ENCODE assay signal across 11 cellular contexts in genomic region chr11:130652671-130653335, GRCh38.
DNase-seq lines count a peak whose midpoint lies in the region; ATAC-seq, FAIRE-seq and TF ChIP-seq lines count a peak whose summit lies in the region.
"Had no signal": no experiment of that assay in that cellular context is flagged by ENCODE, and none has a peak within 500 bp of the region (broad histone marks: within the 10 kb centered on the region; RNA-seq: fewer than 3 reads in every experiment).

No MANE protein-coding gene starts in this region.

- no peaks in the 10 kb centered on the region for H4K20me1 ChIP-seq in IMR-90 (ENCODE audit: insufficient read depth, low read length)
- no peaks in the 10 kb centered on the region for H4K20me1 ChIP-seq in HepG2 (ENCODE audit: insufficient read depth, low read length)

- H2AFZ ChIP-seq in IMR-90 (replicated peaks; ENCODE audit: low read length, poor library complexity) (no peak overlapping the region), HepG2 (ENCODE audit: low read length) (no peak overlapping the region)

- no peak overlapping the region for H3K23ac ChIP-seq in IMR-90 (ENCODE audit: low read depth, low read length)

- H3K56ac ChIP-seq in IMR-90 (ENCODE audit: extremely low read depth, insufficient read depth, low read length), result no peak overlapping the region

- no peaks in the 10 kb centered on the region for H3K36me3 Mint-ChIP-seq in activated naive CD8-positive, alpha-beta T cell treated with anti-CD3 and anti-CD28 coated beads for 36 hours

- H3K14ac ChIP-seq in IMR-90 (replicated peaks; ENCODE audit: low read depth, low read length), result no peak overlapping the region; the same call in 1 of the 2 replicates

- no peaks in the 10 kb centered on the region for H3K36me3 ChIP-seq in IMR-90 (ENCODE audit: control insufficient read depth, insufficient read depth, low read length)
- H3K36me3 ChIP-seq in HepG2 (replicated peaks in 1 of 2; ENCODE audit: control insufficient read depth in 1 of 2, insufficient read depth in 2 of 2, low read length in 2 of 2), result no peaks in the 10 kb centered on the region
- H3K36me3 ChIP-seq in thyroid gland, result no peaks in the 10 kb centered on the region

- no peak overlapping the region for H4K91ac ChIP-seq in IMR-90 (ENCODE audit: insufficient read depth, low read depth, low read length)

- peaks cover 7% of the 10 kb centered on the region for H3K9me1 ChIP-seq in IMR-90 (ENCODE audit: insufficient read depth, low read length)

- H3K18ac ChIP-seq in IMR-90 (ENCODE audit: low read depth, low read length), result peak overlapping the region; percentile 87

- BruUV-seq in IMR-90 (replicated peaks; lab: Mats Ljungman, UMichigan) (no TSS peak), HepG2 (replicated peaks; lab: Mats Ljungman, UMichigan) (no TSS peak)

- CTCF ChIA-PET in IMR-90 (lab: Yijun Ruan, JAX) (interaction anchor here (0.6 kb wide), 1 partner anchor 383 kb away, joined by 3 read pairs; no protein-coding TSS in a partner anchor), HepG2 (lab: Yijun Ruan, JAX; ENCODE audit: low intra/inter-chr PET ratio, low total read pairs) (no interaction called here)

- H3K4me3 ChIP-seq in IMR-90 (ENCODE audit: insufficient read depth, low read depth, low read length), result no peak overlapping the region
- no peak overlapping the region for H3K4me3 ChIP-seq in cardiac fibroblast (replicated peaks in 1 of 2; ENCODE audit: low read depth in 2 of 2, low read length in 2 of 2)
- H3K4me3 ChIP-seq in HepG2 (replicated peaks in 1 of 3; ENCODE audit: insufficient read depth in 1 of 3, low read depth in 2 of 3, low read length in 3 of 3), result no peak overlapping the region
- no peak overlapping the region for H3K4me3 ChIP-seq in thyroid gland (replicated peaks in 1 of 3)

- TF ChIP-seq RAD21 in IMR-90 (IDR thresholded peaks at IDR 0.05; ENCODE audit: low read length) (no peak), HepG2 (CRISPR knock-in tag; IDR thresholded peaks at IDR 0.05) (no peak)

- no peaks in the 10 kb centered on the region for H3K4me1 Mint-ChIP-seq in activated naive CD8-positive, alpha-beta T cell treated with anti-CD3 and anti-CD28 coated beads for 36 hours

- H3K9me3 Mint-ChIP-seq in activated naive CD8-positive, alpha-beta T cell treated with anti-CD3 and anti-CD28 coated beads for 36 hours, result peaks cover 1% of the 10 kb centered on the region

- no CpG with 5 or more reads among the region's 3 CpGs for WGBS in IMR-90 (ENCODE audit: extremely low coverage in 2 of 2, insufficient read length in 1 of 2), 2 experiments
- WGBS in HepG2 (ENCODE audit: low lambda C conversion rate), result 21% methylated on average over 3 of the region's 3 CpGs
- 92 to 97% methylated on average over 3 of the region's 3 CpGs for WGBS in thyroid gland, 2 donors

- H3K27me3 Mint-ChIP-seq in activated naive CD8-positive, alpha-beta T cell treated with anti-CD3 and anti-CD28 coated beads for 36 hours, result peaks cover 7% of the 10 kb centered on the region

- TF ChIP-seq EP300 in HepG2 (IDR thresholded peaks at IDR 0.05; ENCODE audit: low read depth in 2 of 2, low read length in 2 of 2), result no peak
- TF ChIP-seq EP300 in HepG2 (CRISPR knock-in tag; IDR thresholded peaks at IDR 0.05; ENCODE audit: borderline replicate concordance), result no peak

- intact Hi-C loops in IMR-90 (cut with micrococcal nuclease) (no loop called here), HepG2 (cut with micrococcal nuclease; ENCODE audit: unreplicated experiment) (no loop called here), thyroid gland (cut with DNase I) (loop anchor here (10.0 kb wide), 1 partner anchor 128 kb away; no protein-coding TSS in a partner anchor)

- H3K4ac ChIP-seq in IMR-90 (ENCODE audit: low read depth, low read length), result peak overlapping the region; percentile 35

- peak overlapping the region; percentile 70 for H2BK5ac ChIP-seq in IMR-90 (ENCODE audit: low read depth, low read length, poor library complexity, severe bottlenecking)

- dilution Hi-C loops in IMR-90 (cut with HindIII; ENCODE audit: low sequenced_read_pairs, unreplicated experiment), result no loop called here

- H3K27me3 ChIP-seq in IMR-90 (ENCODE audit: control insufficient read depth, insufficient read depth, low read length) (no peaks in the 10 kb centered on the region), HepG2 (ENCODE audit: control insufficient read depth in 1 of 2, insufficient read depth in 2 of 2, low read length in 2 of 2) (no peaks in the 10 kb centered on the region), thyroid gland (no peaks in the 10 kb centered on the region)

- H2BK120ac ChIP-seq in IMR-90 (ENCODE audit: low read depth, low read length), result peak overlapping the region; percentile 68; the same call in 1 of the 2 replicates

- POLR2A ChIA-PET in IMR-90 (lab: Charles Lee; ENCODE audit: unreplicated experiment) (no interaction called here), HepG2 (lab: Yijun Ruan, JAX) (no interaction called here)

- peak overlapping the region in 1 of 2 experiments; percentile 29; a peak in 1 of 4 replicates for H4K8ac ChIP-seq in IMR-90 (ENCODE audit: low read depth in 2 of 2, low read length in 2 of 2)

- H3K79me2 ChIP-seq in HepG2 (ENCODE audit: insufficient read depth, low read length), result no peaks in the 10 kb centered on the region

- TF ChIP-seq POLR2A in IMR-90 (IDR thresholded peaks at IDR 0.05; ENCODE audit: low read depth, low read length) (no peak), HepG2 (IDR thresholded peaks at IDR 0.05; ENCODE audit: insufficient read depth in 1 of 2, low read depth in 2 of 2, low read length in 2 of 2) (no peak), thyroid gland (IDR thresholded peaks at IDR 0.05) (no peak)

- H3K4me1 ChIP-seq in IMR-90 (ENCODE audit: control insufficient read depth, insufficient read depth, low read length) (peaks cover 22% of the 10 kb centered on the region), HepG2 (ENCODE audit: insufficient read depth, low read length) (no peaks in the 10 kb centered on the region), thyroid gland (peaks cover 55 to 66% of the 10 kb centered on the region in 2 donors)

- ATAC-seq in IMR-90 (ENCODE audit: low read depth), result peak; percentile 43
- ATAC-seq in HepG2, result no peak
- no peak for ATAC-seq in HG03439 (IDR thresholded peaks at IDR 0.05; ENCODE audit: unreplicated experiment)

- H3K4me3 Mint-ChIP-seq in activated naive CD8-positive, alpha-beta T cell treated with anti-CD3 and anti-CD28 coated beads for 36 hours, result no peak overlapping the region

- H2AK5ac ChIP-seq in IMR-90 (ENCODE audit: low read depth, low read length), result 0 out of 2 replicates have a peak overlapping the region, but pooled peaks have one; percentile 36

- H3K9me3 ChIP-seq in IMR-90 (ENCODE audit: control insufficient read depth, insufficient read depth, low read length), result peaks cover 3% of the 10 kb centered on the region; the same call in 1 of the 2 replicates
- H3K9me3 ChIP-seq in HepG2 (ENCODE audit: low read length), result no peaks in the 10 kb centered on the region
- no peaks in the 10 kb centered on the region for H3K9me3 ChIP-seq in thyroid gland

- no peaks in the 10 kb centered on the region for H3K79me1 ChIP-seq in IMR-90 (ENCODE audit: low read depth in 1 of 2, low read length in 2 of 2)

- H3K27ac ChIP-seq in IMR-90 (ENCODE audit: insufficient read depth, low read length), result peak overlapping the region; percentile 98; the same call in 1 of the 2 replicates
- no peak overlapping the region for H3K27ac ChIP-seq in HepG2 (ENCODE audit: extremely low read length, insufficient read depth, low read length)
- H3K27ac ChIP-seq in thyroid gland, result peak overlapping the region; percentile 84 to 94 (median 91)
- H3K27ac ChIP-seq: KMS-11 had no signal

- H3K27ac Mint-ChIP-seq in activated naive CD8-positive, alpha-beta T cell treated with anti-CD3 and anti-CD28 coated beads for 36 hours, result no peak overlapping the region

- 0 out of 3 replicates have a peak overlapping the region, but pooled peaks have one; percentile 9 for H2BK15ac ChIP-seq in IMR-90 (ENCODE audit: low read depth, low read length)

- H2BK20ac ChIP-seq in IMR-90 (ENCODE audit: low read depth, low read length), result peak overlapping the region; percentile 0; the same call in 1 of the 2 replicates

- H3K4me2 ChIP-seq in IMR-90 (ENCODE audit: low read depth, low read length), result 0 out of 2 replicates have a peak overlapping the region, but pooled peaks have one; percentile 27
- H3K4me2 ChIP-seq in HepG2 (ENCODE audit: low read depth, low read length), result no peak overlapping the region
- H3K4me2 ChIP-seq: KMS-11 had no signal

- no peak overlapping the region for H2AK9ac ChIP-seq in IMR-90 (replicated peaks; ENCODE audit: low read depth, low read length, poor library complexity)

- no peak for FAIRE-seq in HepG2 (lab: Jason Lieb, UNC)

- in situ Hi-C loops in IMR-90 (cut with MboI; ENCODE audit: low sequenced_read_pairs) (no loop called here), HepG2 (cut with HindIII; ENCODE audit: extremely low pct_ligation_motif_present, low pct_unique_long_range_greater_than_20kb) (no loop called here)

- TF ChIP-seq CTCF in IMR-90 (conservative IDR thresholded peaks at IDR 0.05; ENCODE audit: low read depth, low read length) (no peak), cardiac fibroblast (IDR thresholded peaks at IDR 0.05; ENCODE audit: low read depth, low read length) (no peak), HepG2 (CRISPR knock-in tag; IDR thresholded peaks at IDR 0.05) (no peak), thyroid gland (IDR thresholded peaks at IDR 0.05) (no peak)

- H3K9ac ChIP-seq in IMR-90 (ENCODE audit: low read depth, low read length), result no peak overlapping the region
- H3K9ac ChIP-seq in HepG2 (ENCODE audit: insufficient read depth, low read depth, low read length), result no peak overlapping the region
- H3K9ac ChIP-seq: KMS-11 had no signal

- peak overlapping the region; percentile 70 for H4K5ac ChIP-seq in IMR-90 (ENCODE audit: low read depth, low read length)

- DNase-seq in IMR-90 (peak; percentile 89), cardiac fibroblast (ENCODE audit: low read depth in 2 of 2) (peak; percentile 93 to 99), HepG2 (ENCODE audit: low spot score) (no peak), thyroid gland (peak; percentile 89), middle frontal gyrus (ENCODE audit: extremely low spot score, low spot score) (no peak), COR-L47 (lab: John Stamatoyannopoulos, UW) (no peak)
- DNase-seq in activated naive CD8-positive, alpha-beta T cell treated with anti-CD3 and anti-CD28 coated beads for 36 hours, result no peak
- DNase-seq: NCI-H774; stimulated activated CD4-positive, alpha-beta T cell treated with anti-CD3 and anti-CD28 coated beads, Interleukin-2, amount 100 ng/mL, for 48 hours had no signal

TF ChIP-seq in IMR-90, 13 proteins besides CTCF, POLR2A, EP300 and RAD21 (continues in another document):
- TF ChIP-seq CEBPB (IDR thresholded peaks at IDR 0.05; ENCODE audit: low read depth, low read length), result peak; percentile 98
- peak; percentile 29; the same call in 1 of the 2 replicates for TF ChIP-seq MAZ (IDR thresholded peaks at IDR 0.05; ENCODE audit: borderline replicate concordance, low read depth, low read length)
- no peak for TF ChIP-seq FOS (IDR thresholded peaks at IDR 0.05; ENCODE audit: low read depth, low read length)

Comparison
In these comparisons a context has a peak if more than half of its experiments do, and no peak if none do; other contexts are left out.
1. DNase-seq: peak in IMR-90 (single experiment), cardiac fibroblast (2 of 2) and thyroid gland (2 of 2); none in HepG2 (single experiment), middle frontal gyrus (single experiment), COR-L47 (single experiment) and activated naive CD8-positive, alpha-beta T cell treated with anti-CD3 and anti-CD28 coated beads for 36 hours (single experiment).